8 cellular contexts compared by ENCODE assay signal in the genomic region with DNA sequence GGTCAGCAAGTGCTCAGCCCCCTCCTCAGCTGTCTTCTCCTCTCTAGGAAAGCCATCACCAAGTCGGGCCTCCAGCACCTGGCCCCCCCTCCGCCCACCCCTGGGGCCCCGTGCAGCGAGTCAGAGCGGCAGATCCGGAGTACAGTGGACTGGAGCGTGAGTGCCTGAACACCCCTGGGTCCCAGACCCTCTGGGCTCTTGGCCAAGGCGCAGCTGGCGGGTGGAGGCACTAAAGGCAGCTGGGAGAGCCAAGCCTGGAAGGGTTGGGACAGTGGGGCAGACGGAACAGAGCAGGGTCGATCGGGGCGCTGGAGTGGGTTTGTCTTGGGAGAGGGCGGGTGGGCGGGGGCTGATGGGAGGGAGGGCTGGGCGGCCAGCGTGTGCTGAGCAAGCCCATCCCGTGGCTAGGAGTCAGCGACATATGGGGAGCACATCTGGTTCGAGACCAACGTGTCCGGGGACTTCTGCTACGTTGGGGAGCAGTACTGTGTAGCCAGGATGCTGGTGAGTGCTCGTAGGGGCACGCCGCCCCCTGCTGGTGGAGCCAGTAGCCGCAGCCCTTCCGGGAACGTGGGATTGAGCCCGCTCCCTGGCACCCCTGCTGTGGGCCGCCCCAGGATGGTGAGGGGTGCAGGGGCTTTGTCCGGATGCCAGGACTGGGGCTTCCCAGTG. TPM values are rescaled to one million over a fixed set of nuclear protein-coding genes. Genes with fewer than 3 reads are reported as not detected.
DNase-seq lines count a peak whose midpoint lies in the region; ATAC-seq and TF ChIP-seq lines count a peak whose summit lies in the region.

No MANE protein-coding gene starts in this region.

- H3K27ac ChIP-seq in Panc1 (ENCODE audit: low read length), result peak overlapping the region; percentile 39; the same call in 1 of the 2 replicates
- H3K27ac ChIP-seq in gastrocnemius medialis, result peak overlapping the region; percentile 98 to 100 (median 98)

- intact Hi-C loops in Panc1 (cut with micrococcal nuclease; ENCODE audit: unreplicated experiment) (no loop called here), Right ventricle myocardium inferior (cut with DNase I) (loop anchor here (2.0 to 5.0 kb wide), 2 partner anchors 15 to 130 kb away; no protein-coding TSS in a partner anchor), gastrocnemius medialis (cut with DNase I; ENCODE audit: low total_unique reads) (loop anchor here (1.0 to 10.0 kb wide), 3 partner anchors 15 to 1057 kb away; partner anchors contain the start of genes PACSIN3 and PSMC3)

- H3K4me1 ChIP-seq in Panc1 (ENCODE audit: control insufficient read depth, insufficient read depth, low read length) (peaks cover 50% of the 10 kb centered on the region), gastrocnemius medialis (peaks cover 49 to 55% of the 10 kb centered on the region in 2 donors)

- no peak overlapping the region for H3K4me3 ChIP-seq in GM12865 (ENCODE audit: low read depth, low read length)
- H3K4me3 ChIP-seq in Panc1 (ENCODE audit: low read depth in 2 of 2, low read length in 2 of 2), result no peak overlapping the region
- H3K4me3 ChIP-seq in gastrocnemius medialis, result no peak overlapping the region

- H3K27me3 ChIP-seq in Panc1 (ENCODE audit: control insufficient read depth, insufficient read depth, low read length), result no peaks in the 10 kb centered on the region
- no peaks in the 10 kb centered on the region for H3K27me3 ChIP-seq in gastrocnemius medialis

- H3K9me3 ChIP-seq in Panc1 (ENCODE audit: control insufficient read depth, insufficient read depth, low read depth, low read length), result no peaks in the 10 kb centered on the region
- no peaks in the 10 kb centered on the region for H3K9me3 ChIP-seq in gastrocnemius medialis

- DNase-seq in GM12865 (ENCODE audit: low read depth) (peak; percentile 72), Panc1 (ENCODE audit: low read depth, low spot score) (no peak), activated gamma-delta T cell (lab: John Stamatoyannopoulos, UW) (peak; percentile 56), Right ventricle myocardium inferior (ENCODE audit: missing footprints) (peak; percentile 91), gastrocnemius medialis (peak in 1 of 2 donors; percentile 66), glomerular visceral epithelial cell (ENCODE audit: extremely low spot score) (no peak), kidney glomerular epithelial cell (lab: John Stamatoyannopoulos, UW) (no peak)

- CTCF ChIA-PET in Panc1 (lab: Charles Lee), result interaction anchor here (0.6 to 1.1 kb wide), 2 partner anchors 15 to 150 kb away, joined by 3 to 6 read pairs; no protein-coding TSS in a partner anchor

- in situ Hi-C loops in Panc1 (cut with HindIII; ENCODE audit: low pct_unique_long_range_greater_than_20kb, low sequenced_read_pairs) (no loop called here), gastrocnemius medialis (cut with MboI; ENCODE audit: low sequenced_read_pairs in 4 of 4) (no loop called here)

- no peak for TF ChIP-seq POLR2A in gastrocnemius medialis (IDR thresholded peaks at IDR 0.05)

- no TSS peak for BruUV-seq in Panc1 (replicated peaks; lab: Mats Ljungman, UMichigan)

- POLR2A ChIA-PET in Panc1 (lab: Charles Lee), result no interaction called here

- H3K36me3 ChIP-seq in Panc1 (ENCODE audit: control insufficient read depth, insufficient read depth, low read length) (peaks cover 4% of the 10 kb centered on the region; the same call in 1 of the 2 replicates), gastrocnemius medialis (peaks cover 0 to 46% of the 10 kb centered on the region in 2 donors)

- ATAC-seq in HG02759 (IDR thresholded peaks at IDR 0.05; ENCODE audit: unreplicated experiment), result peak; percentile 72
- peak; percentile 43 for ATAC-seq in Panc1
- peak; percentile 63 for ATAC-seq in Right ventricle myocardium inferior
- ATAC-seq in gastrocnemius medialis, result peak in 1 of 2 donors; percentile 18

- peak; percentile 93 for TF ChIP-seq CTCF in GM12865 (IDR thresholded peaks at IDR 0.05; ENCODE audit: insufficient read depth, low read depth, low read length, missing control alignments)
- peak; percentile 95 for TF ChIP-seq CTCF in Panc1 (IDR thresholded peaks at IDR 0.05)
- TF ChIP-seq CTCF in gastrocnemius medialis (IDR thresholded peaks at IDR 0.05 in 4 of 5, conservative IDR thresholded peaks at IDR 0.05 in 1 of 5), result peak; percentile 92 to 98 (median 96)

RNA-seq across cellular contexts. Expression of gene MDK, which starts 14.1 kb away (rescaled TPM):
- total RNA-seq in Panc1 (2021; ENCODE audit: unreplicated experiment) (252 TPM), Right ventricle myocardium inferior (3.2 TPM), gastrocnemius medialis (1 to 10 TPM in 2 of 4 donors, not detected in 2; 1.6 to 1.9 TPM)
- 741 TPM for polyA plus RNA-seq in Panc1 (2012; ENCODE audit: insufficient read length)

RNA-seq across cellular contexts. Expression of gene DGKZ, which starts 20.1 kb away (rescaled TPM):
- total RNA-seq in Panc1 (2021; ENCODE audit: unreplicated experiment) (104 TPM), Right ventricle myocardium inferior (67.5 TPM), gastrocnemius medialis (100 to 1,000 TPM; 127 to 155 (median 131) TPM)
- 172 TPM for polyA plus RNA-seq in Panc1 (2012; ENCODE audit: insufficient read length)

RNA-seq across cellular contexts. Expression of gene CHRM4, which starts 24.2 kb away (rescaled TPM):
- total RNA-seq in Panc1 (2021; ENCODE audit: unreplicated experiment), result 3.1 TPM
- polyA plus RNA-seq in Panc1 (2012; ENCODE audit: insufficient read length), result 3.1 TPM
- not detected for total RNA-seq in Right ventricle myocardium inferior
- total RNA-seq in gastrocnemius medialis, result not detected

Comparison
In these comparisons a context has a peak if more than half of its experiments do, and no peak if none do; other contexts are left out.
1. DNase-seq: peak in GM12865 (single experiment), activated gamma-delta T cell (single experiment) and Right ventricle myocardium inferior (single experiment); none in Panc1 (single experiment), glomerular visceral epithelial cell (single experiment) and kidney glomerular epithelial cell (single experiment).
2. RNA of gene MDK, which starts 14.1 kb away (total RNA-seq): 252 TPM in Panc1 (single experiment); 3.2 TPM in Right ventricle myocardium inferior (single experiment) and 1.6 to 1.9 TPM in gastrocnemius medialis; every median in the first group is over 10 times any median in the second.
3. Peak in every context shown above with its lines, with median percentiles within 50 percentile points of each other: CTCF ChIP-seq.